In genomic region chr5:159206818-159207217, GRCh38 we compare ENCODE assay signal across 8 cellular contexts. TPM values are rescaled to one million over a fixed set of nuclear protein-coding genes. Genes with fewer than 3 reads are reported as not detected.
DNase-seq lines count a peak whose midpoint lies in the region; ATAC-seq, FAIRE-seq and TF ChIP-seq lines count a peak whose summit lies in the region.

No MANE protein-coding gene starts in this region.

- POLR2A ChIA-PET in activated CD4-positive, alpha-beta T cell treated with anti-CD3 and anti-CD28 coated beads, Interleukin-2, amount 10 ng/mL, durations not matched to agents 7 days and 5 days (lab: Charles Lee), result interaction anchor here (0.7 kb wide), 1 partner anchor 98 kb away, joined by 3 read pairs; no protein-coding TSS in a partner anchor

- H3K4me2 ChIP-seq in keratinocyte (ENCODE audit: control insufficient read depth, extremely low read depth, insufficient read depth, low read depth, low read length), result peak overlapping the region; percentile 81

- H3K9me1 ChIP-seq in keratinocyte (ENCODE audit: control insufficient read depth, extremely low read depth, insufficient read depth, low read length), result peaks cover 2% of the 10 kb centered on the region

- H3K27ac ChIP-seq in keratinocyte (ENCODE audit: control insufficient read depth, insufficient read depth, low read length) (peak overlapping the region; percentile 97), temporal lobe (ENCODE audit: low read depth, low read length) (peak overlapping the region; percentile 89)

- H3K27ac Mint-ChIP-seq in activated CD4-positive, alpha-beta T cell treated with anti-CD3 and anti-CD28 coated beads, Interleukin-2, amount 10 ng/mL, durations not matched to agents 7 days and 5 days, result peak overlapping the region; percentile 94
- H3K27ac Mint-ChIP-seq in activated naive CD8-positive, alpha-beta T cell, result peak overlapping the region; percentile 99

- H3K4me1 Mint-ChIP-seq in activated CD4-positive, alpha-beta T cell treated with anti-CD3 and anti-CD28 coated beads, Interleukin-2, amount 10 ng/mL, durations not matched to agents 7 days and 5 days, result peaks cover 65% of the 10 kb centered on the region
- H3K4me1 Mint-ChIP-seq in activated naive CD8-positive, alpha-beta T cell (ENCODE audit: low read depth), result peaks cover 65% of the 10 kb centered on the region

- H3K27me3 ChIP-seq in keratinocyte (ENCODE audit: control insufficient read depth, extremely low read depth, insufficient read depth, low read length), result no peaks in the 10 kb centered on the region

- no peak for DNase-seq in activated CD4-positive, alpha-beta T cell treated with anti-CD3 and anti-CD28 coated beads, Interleukin-2, amount 10 ng/mL, durations not matched to agents 7 days and 5 days
- no peak for DNase-seq in activated CD4-positive, alpha-beta T cell treated with anti-CD3 and anti-CD28 coated beads, Interleukin-2, amount 50 U/mL, for 4 hours
- DNase-seq in keratinocyte (ENCODE audit: low read depth, low spot score) (no peak), NCI-H82 treated with DMSO at 0.1 percent for 48 hours (lab: John Stamatoyannopoulos, UW; ENCODE audit: unreplicated experiment) (no peak), dermis blood vessel endothelial cell (no peak)

- H2AFZ ChIP-seq in keratinocyte (ENCODE audit: control insufficient read depth, low read length), result no peak overlapping the region

- H3K36me3 Mint-ChIP-seq in activated CD4-positive, alpha-beta T cell treated with anti-CD3 and anti-CD28 coated beads, Interleukin-2, amount 10 ng/mL, durations not matched to agents 7 days and 5 days (ENCODE audit: low read depth), result peaks cover 31% of the 10 kb centered on the region
- H3K36me3 Mint-ChIP-seq in activated naive CD8-positive, alpha-beta T cell, result peaks cover 13% of the 10 kb centered on the region

- no peaks in the 10 kb centered on the region for H4K20me1 ChIP-seq in keratinocyte (ENCODE audit: control insufficient read depth, extremely low read depth, insufficient read depth, low read length)

- no peak for TF ChIP-seq CTCF in keratinocyte (optimal IDR thresholded peaks at IDR 0.05 in 1 of 3, IDR thresholded peaks at IDR 0.05 in 1 of 3, conservative IDR thresholded peaks at IDR 0.05 in 1 of 3; ENCODE audit: extremely low read depth in 1 of 3, insufficient read depth in 2 of 3, low read length in 3 of 3)

- H3K4me1 ChIP-seq in keratinocyte (ENCODE audit: control insufficient read depth, extremely low read depth, insufficient read depth, low read length), result peaks cover 14% of the 10 kb centered on the region

- peak overlapping the region; percentile 98 for H3K9ac ChIP-seq in keratinocyte (ENCODE audit: control insufficient read depth, extremely low read depth, insufficient read depth, low read length)

- no peaks in the 10 kb centered on the region for H3K27me3 Mint-ChIP-seq in activated CD4-positive, alpha-beta T cell treated with anti-CD3 and anti-CD28 coated beads, Interleukin-2, amount 10 ng/mL, durations not matched to agents 7 days and 5 days
- H3K27me3 Mint-ChIP-seq in activated naive CD8-positive, alpha-beta T cell, result no peaks in the 10 kb centered on the region

- peaks cover 71% of the 10 kb centered on the region for H3K79me2 ChIP-seq in keratinocyte (ENCODE audit: control insufficient read depth, insufficient read depth, low read length)

- H3K4me3 ChIP-seq in keratinocyte (ENCODE audit: control insufficient read depth in 2 of 3, extremely low read depth in 1 of 3, insufficient read depth in 2 of 3, low read depth in 1 of 3, low read length in 3 of 3), result peak overlapping the region; percentile 27 to 96 (median 86)

- FAIRE-seq in keratinocyte (lab: Jason Lieb, UNC), result no peak

- no peak for ATAC-seq in GM18511 (IDR thresholded peaks at IDR 0.05; ENCODE audit: unreplicated experiment)

- H3K9me3 ChIP-seq in keratinocyte (ENCODE audit: control insufficient read depth, low read depth, low read length), result no peaks in the 10 kb centered on the region

- CTCF ChIA-PET in activated CD4-positive, alpha-beta T cell treated with anti-CD3 and anti-CD28 coated beads, Interleukin-2, amount 10 ng/mL, durations not matched to agents 7 days and 5 days (lab: Charles Lee), result interaction anchor here (0.6 to 3.7 kb wide), 5 partner anchors 8 to 108 kb away, joined by 3 to 11 read pairs (median 3); no protein-coding TSS in a partner anchor

- no peaks in the 10 kb centered on the region for H3K9me3 Mint-ChIP-seq in activated CD4-positive, alpha-beta T cell treated with anti-CD3 and anti-CD28 coated beads, Interleukin-2, amount 10 ng/mL, durations not matched to agents 7 days and 5 days
- no peaks in the 10 kb centered on the region for H3K9me3 Mint-ChIP-seq in activated naive CD8-positive, alpha-beta T cell (ENCODE audit: low read depth)

- peak overlapping the region; percentile 85 for H3K4me3 Mint-ChIP-seq in activated CD4-positive, alpha-beta T cell treated with anti-CD3 and anti-CD28 coated beads, Interleukin-2, amount 10 ng/mL, durations not matched to agents 7 days and 5 days
- H3K4me3 Mint-ChIP-seq in activated naive CD8-positive, alpha-beta T cell, result peak overlapping the region; percentile 98

- H3K36me3 ChIP-seq in keratinocyte (ENCODE audit: control insufficient read depth in 2 of 2, extremely low read depth in 1 of 2, insufficient read depth in 2 of 2, low read length in 2 of 2), result peaks cover 0 to 11% of the 10 kb centered on the region in 2 experiments

- dilution Hi-C loops in keratinocyte (cut with MboI; ENCODE audit: extremely low pct_ligation_motif_present, low sequenced_read_pairs), result no loop called here

RNA-seq across cellular contexts. Expression of gene RNF145, which starts 2.5 kb away (rescaled TPM):
- 100 to 1,000 TPM; 133 to 145 TPM for total RNA-seq in activated CD4-positive, alpha-beta T cell treated with anti-CD3 and anti-CD28 coated beads, Interleukin-2, amount 10 ng/mL, durations not matched to agents 7 days and 5 days
- 52.7 to 79.8 TPM (median 78.6 TPM) in 3 replicates for polyA plus RNA-seq in keratinocyte
- polyA plus RNA-seq in keratinocyte (2011; ENCODE audit: low read depth), result 23.9 TPM
- polyA plus RNA-seq in keratinocyte (2011; cell fraction: cytosol; rRNA removed), result 38.6 and 70.8 TPM in 2 replicates
- polyA plus RNA-seq in keratinocyte (2011; cell fraction: nucleus; rRNA removed), result 87.7 and 102 TPM in 2 replicates
- polyA plus RNA-seq in keratinocyte (2012; ENCODE audit: low replicate concordance), result 46.0 and 61.8 TPM in 2 replicates
- polyA minus RNA-seq in keratinocyte, result 45.7 to 78.2 TPM (median 50.8 TPM) in 3 replicates
- 31.1 TPM for polyA minus RNA-seq in keratinocyte (2011; cell fraction: cytosol; rRNA and poly(A)+ RNA removed)
- polyA minus RNA-seq in keratinocyte (2011; cell fraction: nucleus; rRNA and poly(A)+ RNA removed), result 75.4 and 114 TPM in 2 replicates
- total RNA-seq in temporal lobe (105 TPM), dermis blood vessel endothelial cell (47.8 and 71.3 TPM in 2 replicates)

RNA-seq across cellular contexts. Expression of gene UBLCP1, which starts 56.3 kb away (rescaled TPM):
- total RNA-seq in activated CD4-positive, alpha-beta T cell treated with anti-CD3 and anti-CD28 coated beads, Interleukin-2, amount 10 ng/mL, durations not matched to agents 7 days and 5 days, result 10 to 100 TPM; 29.2 to 32.2 TPM
- 21.6 to 42.5 TPM (median 26.7 TPM) in 3 replicates for polyA plus RNA-seq in keratinocyte
- polyA plus RNA-seq in keratinocyte (2011; ENCODE audit: low read depth), result 43.7 TPM
- 23.8 and 44.7 TPM in 2 replicates for polyA plus RNA-seq in keratinocyte (2011; cell fraction: cytosol; rRNA removed)
- 18.1 and 29.8 TPM in 2 replicates for polyA plus RNA-seq in keratinocyte (2011; cell fraction: nucleus; rRNA removed)
- polyA plus RNA-seq in keratinocyte (2012; ENCODE audit: low replicate concordance), result 23.1 and 29.9 TPM in 2 replicates
- polyA minus RNA-seq in keratinocyte, result 1.9 to 13.1 TPM (median 4.1 TPM) in 3 replicates
- polyA minus RNA-seq in keratinocyte (2011; cell fraction: cytosol; rRNA and poly(A)+ RNA removed), result 7.1 TPM
- polyA minus RNA-seq in keratinocyte (2011; cell fraction: nucleus; rRNA and poly(A)+ RNA removed), result 5.9 and 10.6 TPM in 2 replicates
- total RNA-seq in temporal lobe (15.7 TPM), dermis blood vessel endothelial cell (11.7 and 14.8 TPM in 2 replicates)
